In the genomic region with DNA sequence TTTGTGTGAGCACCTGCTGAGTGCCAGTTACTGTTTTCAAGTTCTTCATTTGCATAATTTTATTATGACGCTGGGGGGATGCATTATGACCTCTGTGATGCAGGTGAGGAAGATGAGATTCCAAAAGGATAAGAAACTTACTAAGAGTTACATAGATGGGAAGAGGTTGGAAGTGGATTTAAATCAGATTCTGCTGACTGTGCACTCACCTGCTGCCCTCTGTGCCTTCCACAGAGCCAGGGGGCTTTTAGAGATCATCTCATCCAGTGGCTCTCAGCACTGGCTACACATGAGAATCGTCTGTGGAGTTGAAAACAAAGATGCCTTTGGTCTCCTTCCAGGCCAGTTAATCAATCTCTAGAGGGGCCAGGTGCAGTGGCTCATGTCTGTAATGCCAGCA, we compare ENCODE assay signal across 3 cellular contexts.
TF ChIP-seq lines count a peak whose summit lies in the region.

No MANE protein-coding gene starts in this region.

TF ChIP-seq in HepG2, 621 proteins besides CTCF, POLR2A, EP300 and RAD21 (continues in another document):
- no peak for TF ChIP-seq PAX8 (CRISPR knock-in tag; IDR thresholded peaks at IDR 0.05; ENCODE audit: borderline replicate concordance)
- TF ChIP-seq, protein P1, sequence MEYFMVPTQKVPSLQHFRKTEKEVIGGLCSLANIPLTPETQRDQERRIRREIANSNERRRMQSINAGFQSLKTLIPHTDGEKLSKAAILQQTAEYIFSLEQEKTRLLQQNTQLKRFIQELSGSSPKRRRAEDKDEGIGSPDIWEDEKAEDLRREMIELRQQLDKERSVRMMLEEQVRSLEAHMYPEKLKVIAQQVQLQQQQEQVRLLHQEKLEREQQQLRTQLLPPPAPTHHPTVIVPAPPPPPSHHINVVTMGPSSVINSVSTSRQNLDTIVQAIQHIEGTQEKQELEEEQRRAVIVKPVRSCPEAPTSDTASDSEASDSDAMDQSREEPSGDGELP (IDR thresholded peaks at IDR 0.05; ENCODE audit: borderline replicate concordance, low read depth), result no peak
- TF ChIP-seq HNRNPUL1 (IDR thresholded peaks at IDR 0.05; ENCODE audit: low read depth, low read length), result no peak
- TF ChIP-seq MAFF (IDR thresholded peaks at IDR 0.05; ENCODE audit: low read depth, low read length), result peak; percentile 84
- no peak for TF ChIP-seq NCOA1 (CRISPR knock-in tag; IDR thresholded peaks at IDR 0.05)
- TF ChIP-seq, protein P2, sequence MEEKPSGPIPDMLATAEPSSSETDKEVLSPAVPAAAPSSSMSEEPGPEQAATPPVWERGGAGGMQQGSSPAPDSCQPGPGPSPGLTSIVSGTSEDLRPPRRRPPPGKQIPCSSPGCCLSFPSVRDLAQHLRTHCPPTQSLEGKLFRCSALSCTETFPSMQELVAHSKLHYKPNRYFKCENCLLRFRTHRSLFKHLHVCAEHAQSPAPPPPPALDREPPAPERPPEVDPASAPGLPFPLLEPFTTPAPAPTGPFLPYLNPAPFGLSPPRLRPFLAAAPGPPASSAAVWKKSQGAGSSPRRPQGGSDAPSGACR (CRISPR knock-in tag; IDR thresholded peaks at IDR 0.05), result no peak
- peak; percentile 89 to 92 for TF ChIP-seq MAFK (conservative IDR thresholded peaks at IDR 0.05 in 1 of 2, IDR thresholded peaks at IDR 0.05 in 1 of 2; ENCODE audit: low read length in 2 of 2)
- TF ChIP-seq ZNF75D (CRISPR knock-in tag; IDR thresholded peaks at IDR 0.05; ENCODE audit: borderline replicate concordance), result no peak
- TF ChIP-seq, protein P3, sequence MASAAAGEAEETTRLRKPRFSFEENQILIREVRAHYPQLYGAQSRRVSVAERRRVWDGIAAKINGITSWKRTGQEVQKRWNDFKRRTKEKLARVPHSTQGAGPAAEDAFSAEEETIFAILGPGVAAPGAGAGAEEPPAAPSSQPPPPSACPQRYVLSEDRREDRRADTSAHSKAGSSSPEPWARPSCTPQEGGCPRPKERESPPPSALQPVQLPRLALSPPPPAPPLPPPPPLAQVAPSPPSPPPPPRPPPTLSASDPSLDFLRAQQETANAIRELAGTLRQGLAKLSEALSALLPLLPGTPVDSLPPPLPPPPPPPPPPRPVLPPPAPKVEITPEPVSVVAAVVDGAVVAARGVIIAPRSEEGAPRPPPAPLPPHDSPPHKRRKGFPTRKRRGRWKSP (CRISPR knock-in tag; IDR thresholded peaks at IDR 0.05), result no peak
- TF ChIP-seq, protein P4, sequence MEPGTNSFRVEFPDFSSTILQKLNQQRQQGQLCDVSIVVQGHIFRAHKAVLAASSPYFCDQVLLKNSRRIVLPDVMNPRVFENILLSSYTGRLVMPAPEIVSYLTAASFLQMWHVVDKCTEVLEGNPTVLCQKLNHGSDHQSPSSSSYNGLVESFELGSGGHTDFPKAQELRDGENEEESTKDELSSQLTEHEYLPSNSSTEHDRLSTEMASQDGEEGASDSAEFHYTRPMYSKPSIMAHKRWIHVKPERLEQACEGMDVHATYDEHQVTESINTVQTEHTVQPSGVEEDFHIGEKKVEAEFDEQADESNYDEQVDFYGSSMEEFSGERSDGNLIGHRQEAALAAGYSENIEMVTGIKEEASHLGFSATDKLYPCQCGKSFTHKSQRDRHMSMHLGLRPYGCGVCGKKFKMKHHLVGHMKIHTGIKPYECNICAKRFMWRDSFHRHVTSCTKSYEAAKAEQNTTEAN (CRISPR knock-in tag; conservative IDR thresholded peaks at IDR 0.05), result no peak
- no peak for TF ChIP-seq PAWR (CRISPR knock-in tag; IDR thresholded peaks at IDR 0.05; ENCODE audit: borderline replicate concordance)

TF ChIP-seq in IMR-90, 13 proteins besides CTCF, POLR2A, EP300 and RAD21:
- TF ChIP-seq NFE2L2 (IDR thresholded peaks at IDR 0.05; ENCODE audit: low read depth, low read length) (no peak), MXI1 (IDR thresholded peaks at IDR 0.05; ENCODE audit: borderline replicate concordance, low read depth, low read length) (no peak), CHD1 (IDR thresholded peaks at IDR 0.05; ENCODE audit: low read depth, low read length) (no peak), MAFK (IDR thresholded peaks at IDR 0.05; ENCODE audit: low read depth, low read length) (peak; percentile 77), RFX5 (IDR thresholded peaks at IDR 0.05; ENCODE audit: low read depth, low read length) (no peak)

TF ChIP-seq in H1, 55 proteins besides CTCF, POLR2A, EP300 and RAD21:
- TF ChIP-seq MAFK (IDR thresholded peaks at IDR 0.05; ENCODE audit: low read depth, low read length) (peak; percentile 59; the same call in 1 of the 2 replicates), KDM4A (IDR thresholded peaks at IDR 0.05; ENCODE audit: low read depth, low read length, severe bottlenecking) (no peak)
